11 cellular contexts compared by ENCODE assay signal in the genomic region with DNA sequence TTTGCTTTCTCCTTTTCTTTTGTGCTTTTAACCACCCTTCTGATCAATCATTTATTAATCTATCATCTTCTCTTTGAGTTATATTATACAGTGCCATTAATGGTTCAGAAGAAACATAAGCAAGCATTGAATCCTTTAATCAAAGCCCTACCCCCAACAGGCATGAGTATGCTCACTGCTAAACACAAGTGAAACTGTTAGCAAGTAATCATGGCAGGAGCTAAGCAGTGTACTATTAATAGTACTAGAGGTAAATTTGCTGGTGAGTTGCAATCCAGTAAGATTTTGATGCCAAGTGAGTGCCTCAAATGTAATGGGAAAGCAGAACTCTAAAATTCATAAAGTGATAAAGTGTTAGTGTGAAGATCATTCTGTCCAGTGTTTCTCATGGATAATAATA. TPM values are rescaled to one million over a fixed set of nuclear protein-coding genes. Genes with fewer than 3 reads are reported as not detected.
DNase-seq lines count a peak whose midpoint lies in the region; ATAC-seq and TF ChIP-seq lines count a peak whose summit lies in the region.
"Had no signal": no experiment of that assay in that cellular context is flagged by ENCODE, and none has a peak within 500 bp of the region (broad histone marks: within the 10 kb centered on the region; RNA-seq: fewer than 3 reads in every experiment).

No MANE protein-coding gene starts in this region.

- no peak for DNase-seq in CD4-positive, alpha-beta memory T cell
- DNase-seq in heart left ventricle (no peak), SK-N-DZ (ENCODE audit: low spot score) (no peak), hippocampal formation (lab: John Stamatoyannopoulos, UW) (no peak), posterior cingulate gyrus (no peak)
- no peak for DNase-seq in NK-92 treated with Interleukin-12 subunit alpha and Interleukin-12 subunit beta, amount 100 ng/mL, for 24 hours (lab: John Stamatoyannopoulos, UW)
- DNase-seq: COR-L47 had no signal

- H3K36me3 ChIP-seq in CD4-positive, alpha-beta memory T cell (ENCODE audit: insufficient read depth, low read length): no peaks in the 10 kb centered on the region
- peaks cover 0 to 18% (median 7%) of the 10 kb centered on the region in 9 donors for H3K36me3 ChIP-seq in heart left ventricle

- no peaks in the 10 kb centered on the region for H3K27me3 Mint-ChIP-seq in CD4-positive, alpha-beta memory T cell

- peaks cover 35 to 50% (median 41%) of the 10 kb centered on the region in 4 donors for H3K4me1 Mint-ChIP-seq in CD4-positive, alpha-beta memory T cell
- H3K4me1 Mint-ChIP-seq: memory B cell had no signal

- H3K36me3 Mint-ChIP-seq in CD4-positive, alpha-beta memory T cell: peaks cover 9 to 18% of the 10 kb centered on the region in 2 donors
- H3K36me3 Mint-ChIP-seq: memory B cell had no signal

- H3K4me3 Mint-ChIP-seq in CD4-positive, alpha-beta memory T cell: peak overlapping the region in 6 of 8 donors; percentile 41 to 86 (median 70)
- H3K4me3 Mint-ChIP-seq: memory B cell had no signal

- H3K9me3 Mint-ChIP-seq in CD4-positive, alpha-beta memory T cell: no peaks in the 10 kb centered on the region

- no peak overlapping the region for H3K4me3 ChIP-seq in CD4-positive, alpha-beta memory T cell (ENCODE audit: low read length in 2 of 2)
- no peak overlapping the region for H3K4me3 ChIP-seq in heart left ventricle
- H3K4me3 ChIP-seq: SK-N-MC had no signal

- ATAC-seq in GM21367 (IDR thresholded peaks at IDR 0.05; ENCODE audit: unreplicated experiment): peak; percentile 70
- peak; percentile 65 for ATAC-seq in HG03378 (IDR thresholded peaks at IDR 0.05; ENCODE audit: unreplicated experiment)
- peak; percentile 38 to 61 (median 48) for ATAC-seq in heart left ventricle

- H3K27ac ChIP-seq in CD4-positive, alpha-beta memory T cell (ENCODE audit: low read depth, low read length): no peak overlapping the region
- H3K27ac ChIP-seq in heart left ventricle: peak overlapping the region; percentile 37 to 80 (median 68)
- H3K27ac ChIP-seq: SK-N-MC had no signal

- TF ChIP-seq CTCF in heart left ventricle (IDR thresholded peaks at IDR 0.05): no peak

- POLR2A ChIA-PET in CD4-positive, alpha-beta memory T cell (lab: Charles Lee; ENCODE audit: partially characterized antibody): interaction anchor here (1.4 kb wide), 1 partner anchor 57 kb away, joined by 6 read pairs; the partner anchor contains the start of gene FNIP2

- no peak for TF ChIP-seq POLR2A in heart left ventricle (IDR thresholded peaks at IDR 0.05)

- intact Hi-C loops in CD4-positive, alpha-beta memory T cell (cut with micrococcal nuclease): no loop called here
- intact Hi-C loops in heart left ventricle (cut with DNase I): loop anchor here in 4 of 10 donors (5.0 to 10.0 kb wide), 2 partner anchors 51 to 54 kb away; no protein-coding TSS in a partner anchor
- intact Hi-C loops in posterior cingulate gyrus (cut with DNase I): loop anchor here (5.0 kb wide), 1 partner anchor 629 kb away; no protein-coding TSS in a partner anchor

- peak overlapping the region in 5 of 7 donors; percentile 2 to 90 (median 41) for H3K27ac Mint-ChIP-seq in CD4-positive, alpha-beta memory T cell
- H3K27ac Mint-ChIP-seq: memory B cell had no signal

- H3K9me3 ChIP-seq in CD4-positive, alpha-beta memory T cell (ENCODE audit: control insufficient read depth in 1 of 2, low read length in 2 of 2): no peaks in the 10 kb centered on the region
- no peaks in the 10 kb centered on the region for H3K9me3 ChIP-seq in heart left ventricle

- H3K27me3 ChIP-seq in CD4-positive, alpha-beta memory T cell (ENCODE audit: insufficient read depth, low read length): no peaks in the 10 kb centered on the region
- no peaks in the 10 kb centered on the region for H3K27me3 ChIP-seq in heart left ventricle

- CTCF ChIA-PET in CD4-positive, alpha-beta memory T cell (lab: Charles Lee; ENCODE audit: partially characterized antibody): interaction anchor here (1.1 to 1.6 kb wide), 2 partner anchors 23 to 26 kb away, joined by 5 read pairs; no protein-coding TSS in a partner anchor

- peaks cover 36% of the 10 kb centered on the region for H3K4me1 ChIP-seq in CD4-positive, alpha-beta memory T cell (ENCODE audit: insufficient read depth, low read length)
- peaks cover 2 to 71% (median 52%) of the 10 kb centered on the region in 12 donors for H3K4me1 ChIP-seq in heart left ventricle

RNA-seq across cellular contexts. Expression of gene FNIP2, which starts 57.2 kb away (rescaled TPM):
- total RNA-seq in CD4-positive, alpha-beta memory T cell: 1 to 10 TPM; 8.1 to 9.4 TPM
- 1 to 10 TPM; 2.4 to 4.7 TPM for polyA plus RNA-seq in CD4-positive, alpha-beta memory T cell
- total RNA-seq in heart left ventricle: 10 to 100 TPM; 32.4 to 87.4 (median 44.7) TPM
- 10 to 100 TPM; 14.5 to 36.8 TPM for polyA plus RNA-seq in heart left ventricle
- 10.5 and 12.3 TPM in 2 replicates for polyA plus RNA-seq in SK-N-DZ (2014; cell fraction: cytosol; rRNA removed)
- polyA plus RNA-seq in SK-N-DZ (2014; cell fraction: nucleus; rRNA removed): 7.9 and 8.6 TPM in 2 replicates
